38 cellular contexts compared by ENCODE assay signal in the genomic region with DNA sequence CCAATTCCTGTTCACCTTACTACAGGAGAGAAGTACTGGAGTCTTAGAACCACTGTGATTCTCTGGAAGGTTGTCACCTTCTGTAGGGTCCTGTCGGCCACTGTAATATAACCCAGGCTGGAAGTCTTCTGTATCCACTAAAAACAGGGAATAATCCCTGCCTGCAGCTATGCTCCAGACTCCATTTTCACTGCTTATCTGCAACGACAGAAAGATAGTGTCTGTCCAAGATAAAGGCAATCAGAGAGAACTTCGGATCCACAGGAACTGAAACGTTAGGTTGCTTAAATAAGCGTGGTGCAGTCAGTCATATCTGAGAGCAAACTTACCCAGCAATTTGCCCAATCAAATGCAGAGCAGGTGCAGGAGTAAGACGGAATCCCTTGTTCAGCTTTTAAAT. TPM values are rescaled to one million over a fixed set of nuclear protein-coding genes. Genes with fewer than 3 reads are reported as not detected.
"Had no signal": no experiment of that assay in that cellular context is flagged by ENCODE, and none has a peak within 500 bp of the region (broad histone marks: within the 10 kb centered on the region; RNA-seq: fewer than 3 reads in every experiment).

No MANE protein-coding gene starts in this region.

- H3K4me3 ChIP-seq: esophagus muscularis mucosa, gastrocnemius medialis, heart left ventricle had no signal

- H3K9me3 ChIP-seq: esophagus muscularis mucosa, gastrocnemius medialis, heart left ventricle had no signal

- H3K27ac ChIP-seq: brain microvascular endothelial cell, esophagus muscularis mucosa, foreskin keratinocyte, gastrocnemius medialis, heart left ventricle had no signal

- H3K27me3 ChIP-seq: brain microvascular endothelial cell, esophagus muscularis mucosa, foreskin keratinocyte, gastrocnemius medialis, heart left ventricle had no signal

- ATAC-seq: activated CD4-positive, alpha-beta T cell treated with anti-CD3 and anti-CD28 coated beads for 36 hours; activated CD8-positive, alpha-beta memory T cell treated with anti-CD3 and anti-CD28 coated beads, Interleukin-2, amount 10 ng/mL, durations not matched to agents 7 days and 5 days; activated CD8-positive, alpha-beta T cell treated with anti-CD3 and anti-CD28 coated beads, Interleukin-2, amount 10 ng/mL, durations not matched to agents 7 days and 5 days; effector memory CD8-positive, alpha-beta T cell; foreskin keratinocyte; gastrocnemius medialis; heart left ventricle; T-helper 17 cell had no signal

- FAIRE-seq: astrocyte, bronchial epithelial cell, colon, endometrium had no signal

- H3K4me1 ChIP-seq: esophagus muscularis mucosa, foreskin keratinocyte, gastrocnemius medialis, heart left ventricle had no signal

- DNase-seq: activated CD4-positive, alpha-beta memory T cell treated with anti-CD3 and anti-CD28 coated beads for 36 hours; activated CD4-positive, alpha-beta T cell treated with anti-CD3 and anti-CD28 coated beads for 36 hours; activated CD4-positive, alpha-beta T cell treated with anti-CD3 and anti-CD28 coated beads, Interleukin-2, amount 10 ng/mL, durations not matched to agents 24 days and 14 days; activated CD4-positive, CD25-positive, alpha-beta regulatory T cell; activated CD4-positive, CD25-positive, alpha-beta regulatory T cell treated with anti-CD3 and anti-CD28 coated beads, Interleukin-2, amount 50 U/mL, for 72 hours; activated CD8-positive, alpha-beta memory T cell treated with anti-CD3 and anti-CD28 coated beads, Interleukin-2, amount 10 ng/mL, durations not matched to agents 7 days and 5 days; activated CD8-positive, alpha-beta memory T cell treated with anti-CD3 and anti-CD28 coated beads, Interleukin-2, amount 50 U/mL, for 4 hours; activated CD8-positive, alpha-beta T cell treated with anti-CD3 and anti-CD28 coated beads, Interleukin-2, amount 10 ng/mL, durations not matched to agents 7 days and 5 days; activated gamma-delta T cell treated with Interleukin-2 at 50 U/mL for 16 hours; activated naive CD4-positive, alpha-beta T cell treated with anti-CD3 and anti-CD28 coated beads, Interleukin-2, amount 50 U/mL, for 16 hours; activated naive CD4-positive, alpha-beta T cell treated with Interleukin-2 at 50 U/mL for 16 hours; activated T-cell treated with anti-CD3 and anti-CD28 coated beads, Interleukin-2, amount 50 U/mL, for 1 hour; activated T-cell treated with anti-CD3 and anti-CD28 coated beads, Interleukin-2, amount 50 U/mL, for 48 hours; amniotic stem cell; anterior cingulate cortex; brain microvascular endothelial cell; caudate nucleus; cortex of kidney; dermis blood vessel endothelial cell; effector CD4-positive, alpha-beta T cell; effector memory CD8-positive, alpha-beta T cell; foreskin keratinocyte; gastrocnemius medialis; glutamatergic neuron; heart left ventricle; hypothalamus; T-helper 1 cell; T-helper 17 cell; T1000 had no signal

RNA-seq across cellular contexts. Expression of a gene that starts 48.1 kb away (rescaled TPM):
- total RNA-seq: activated CD4-positive, alpha-beta memory T cell treated with anti-CD3 and anti-CD28 coated beads for 36 hours; activated CD4-positive, alpha-beta T cell treated with anti-CD3 and anti-CD28 coated beads for 36 hours; activated CD4-positive, alpha-beta T cell treated with anti-CD3 and anti-CD28 coated beads, Interleukin-2, amount 10 ng/mL, durations not matched to agents 24 days and 14 days; activated CD8-positive, alpha-beta memory T cell treated with anti-CD3 and anti-CD28 coated beads for 36 hours; activated CD8-positive, alpha-beta memory T cell treated with anti-CD3 and anti-CD28 coated beads, Interleukin-2, amount 10 ng/mL, durations not matched to agents 7 days and 5 days; activated CD8-positive, alpha-beta T cell treated with anti-CD3 and anti-CD28 coated beads, Interleukin-2, amount 10 ng/mL, durations not matched to agents 7 days and 5 days; activated T-helper 1 cell treated with anti-CD3 and anti-CD28 coated beads, Interleukin-12 subunit alpha, Interleukin-12 subunit beta, Interleukin-2, Interleukin-4 antibody, amounts not matched to agents 30 ng/mL and 10 ng/mL and 1 ng/mL, durations not matched to agents 14 hours and 24 hours and 36 hours; activated T-helper 2 cell treated with anti-CD3 and anti-CD28 coated beads, Interferon-gamma antibody, Interleukin-2, Interleukin-4, amounts not matched to agents 10 μg/mL and 5 μg/mL and 100 μg/mL, durations not matched to agents 14 hours and 24 hours and 36 hours; bronchial epithelial cell; epithelial cell of proximal tubule had no signal

RNA-seq across cellular contexts. Expression of a gene that starts 59.8 kb away (rescaled TPM):
- total RNA-seq: activated CD4-positive, alpha-beta memory T cell treated with anti-CD3 and anti-CD28 coated beads for 36 hours; activated CD4-positive, alpha-beta T cell treated with anti-CD3 and anti-CD28 coated beads for 36 hours; activated CD4-positive, alpha-beta T cell treated with anti-CD3 and anti-CD28 coated beads, Interleukin-2, amount 10 ng/mL, durations not matched to agents 24 days and 14 days; activated CD8-positive, alpha-beta memory T cell treated with anti-CD3 and anti-CD28 coated beads for 36 hours; activated CD8-positive, alpha-beta memory T cell treated with anti-CD3 and anti-CD28 coated beads, Interleukin-2, amount 10 ng/mL, durations not matched to agents 7 days and 5 days; activated CD8-positive, alpha-beta T cell treated with anti-CD3 and anti-CD28 coated beads, Interleukin-2, amount 10 ng/mL, durations not matched to agents 7 days and 5 days; activated T-helper 1 cell treated with anti-CD3 and anti-CD28 coated beads, Interleukin-12 subunit alpha, Interleukin-12 subunit beta, Interleukin-2, Interleukin-4 antibody, amounts not matched to agents 30 ng/mL and 10 ng/mL and 1 ng/mL, durations not matched to agents 14 hours and 24 hours and 36 hours; activated T-helper 2 cell treated with anti-CD3 and anti-CD28 coated beads, Interferon-gamma antibody, Interleukin-2, Interleukin-4, amounts not matched to agents 10 μg/mL and 5 μg/mL and 100 μg/mL, durations not matched to agents 14 hours and 24 hours and 36 hours; dermis blood vessel endothelial cell; T-helper 17 cell had no signal
